ENCODE assay signal across 1 cellular context in the genomic region with DNA sequence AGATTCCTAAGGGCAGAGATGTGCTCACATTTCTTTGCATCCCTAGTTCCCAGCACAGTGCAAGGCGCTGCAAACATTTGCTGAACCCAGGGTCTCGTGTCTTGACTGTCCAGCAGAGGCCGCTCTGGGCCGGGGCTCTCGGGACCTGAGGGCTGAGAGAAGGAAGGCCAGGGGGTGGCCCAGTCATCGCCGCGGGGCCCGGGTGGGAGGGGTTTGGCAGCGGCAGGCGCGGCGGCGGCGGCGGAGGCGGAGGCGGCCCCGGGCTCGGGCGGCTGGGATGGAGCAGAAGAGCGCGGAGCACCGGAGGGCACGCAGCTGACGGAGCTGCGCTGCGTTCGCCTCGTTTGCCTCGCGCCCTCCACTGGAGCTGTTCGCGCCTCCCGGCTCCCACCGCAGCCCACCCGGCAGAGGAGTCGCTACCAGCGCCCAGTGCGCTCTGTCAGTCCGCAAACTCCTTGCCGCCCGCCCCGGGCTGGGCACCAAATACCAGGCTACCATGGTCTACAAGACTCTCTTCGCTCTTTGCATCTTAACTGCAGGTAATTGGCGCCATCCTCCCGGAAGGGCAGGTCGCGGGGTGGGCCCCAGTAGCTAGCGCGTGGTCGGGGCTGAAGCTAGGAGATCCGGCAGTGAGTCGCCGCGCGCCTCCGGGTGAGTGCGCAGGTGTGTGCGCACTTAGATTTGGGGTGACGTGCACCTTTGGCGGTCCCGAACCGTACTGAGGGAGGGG.
TF ChIP-seq lines count a peak whose summit lies in the region.

A gene with protein sequence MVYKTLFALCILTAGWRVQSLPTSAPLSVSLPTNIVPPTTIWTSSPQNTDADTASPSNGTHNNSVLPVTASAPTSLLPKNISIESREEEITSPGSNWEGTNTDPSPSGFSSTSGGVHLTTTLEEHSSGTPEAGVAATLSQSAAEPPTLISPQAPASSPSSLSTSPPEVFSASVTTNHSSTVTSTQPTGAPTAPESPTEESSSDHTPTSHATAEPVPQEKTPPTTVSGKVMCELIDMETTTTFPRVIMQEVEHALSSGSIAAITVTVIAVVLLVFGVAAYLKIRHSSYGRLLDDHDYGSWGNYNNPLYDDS (plus strand): TSS at position 285 of the 730 bp plus-strand sequence. CDS start 212 bp downstream, at position 497.

TF ChIP-seq in HEK293, 187 proteins besides CTCF, POLR2A, EP300 and RAD21 (continued from another document and continues in another):
- TF ChIP-seq ZNF596 (tag by site-specific recombination; IDR thresholded peaks at IDR 0.05) (no peak), ZNF280C (tag by site-specific recombination; IDR thresholded peaks at IDR 0.05) (no peak), MYNN (tag by site-specific recombination; IDR thresholded peaks at IDR 0.05; ENCODE audit: borderline replicate concordance) (no peak), ZNF624 (tag by site-specific recombination; IDR thresholded peaks at IDR 0.05) (no peak), ZNF132 (tag by site-specific recombination; IDR thresholded peaks at IDR 0.05; ENCODE audit: borderline replicate concordance) (no peak), ZNF157 (tag by site-specific recombination; IDR thresholded peaks at IDR 0.05) (no peak), ZNF629 (tag by site-specific recombination; IDR thresholded peaks at IDR 0.05) (peak; percentile 15; the same call in 1 of the 2 replicates), ZNF785 (tag by site-specific recombination; IDR thresholded peaks at IDR 0.05) (no peak), ZNF529 (tag by site-specific recombination; IDR thresholded peaks at IDR 0.05; ENCODE audit: insufficient replicate concordance) (no peak), ZSCAN30 (tag by site-specific recombination; IDR thresholded peaks at IDR 0.05) (peak; percentile 42; the same call in 1 of the 2 replicates), ZNF404 (tag by site-specific recombination; IDR thresholded peaks at IDR 0.05) (no peak), ZBTB1 (tag by site-specific recombination; IDR thresholded peaks at IDR 0.05) (no peak), ZNF155 (tag by site-specific recombination; IDR thresholded peaks at IDR 0.05) (no peak), ZNF416 (tag by site-specific recombination; IDR thresholded peaks at IDR 0.05) (no peak), ZNF76 (tag by site-specific recombination; IDR thresholded peaks at IDR 0.05; ENCODE audit: borderline replicate concordance, low read depth) (peak; percentile 43; the same call in 1 of the 2 replicates), ZBTB21 (tag by site-specific recombination; IDR thresholded peaks at IDR 0.05) (no peak), ZNF670 (tag by site-specific recombination; IDR thresholded peaks at IDR 0.05; ENCODE audit: low read depth) (no peak), ZNF324 (tag by site-specific recombination; IDR thresholded peaks at IDR 0.05) (no peak; the same call in 1 of the 2 replicates), ZNF692 (tag by site-specific recombination; IDR thresholded peaks at IDR 0.05) (peak; percentile 99), ZFP69B (tag by site-specific recombination; IDR thresholded peaks at IDR 0.05) (peak; percentile 98), ZNF223 (tag by site-specific recombination; IDR thresholded peaks at IDR 0.05) (no peak), ZFP37 (tag by site-specific recombination; IDR thresholded peaks at IDR 0.05) (no peak), ZNF140 (tag by site-specific recombination; IDR thresholded peaks at IDR 0.05) (no peak), ZNF341 (tag by site-specific recombination; IDR thresholded peaks at IDR 0.05; ENCODE audit: low read depth) (peak; percentile 86), ZNF510 (tag by site-specific recombination; IDR thresholded peaks at IDR 0.05; ENCODE audit: insufficient replicate concordance) (no peak), ZNF48 (tag by site-specific recombination; IDR thresholded peaks at IDR 0.05) (no peak), SP3 (tag by site-specific recombination; IDR thresholded peaks at IDR 0.05) (peak; percentile 53), ZNF549 (tag by site-specific recombination; IDR thresholded peaks at IDR 0.05) (no peak), ZNF248 (tag by site-specific recombination; IDR thresholded peaks at IDR 0.05) (no peak), KLF7 (tag by site-specific recombination; IDR thresholded peaks at IDR 0.05; ENCODE audit: borderline replicate concordance) (no peak), FEZF1 (tag by site-specific recombination; IDR thresholded peaks at IDR 0.05) (no peak; the same call in 1 of the 2 replicates), ZBTB48 (tag by site-specific recombination; IDR thresholded peaks at IDR 0.05) (no peak), ZNF560 (tag by site-specific recombination; IDR thresholded peaks at IDR 0.05; ENCODE audit: borderline replicate concordance) (no peak), KLF8 (tag by site-specific recombination; IDR thresholded peaks at IDR 0.05) (peak; percentile 52; the same call in 1 of the 2 replicates), IKZF3 (tag by site-specific recombination; IDR thresholded peaks at IDR 0.05) (no peak), SALL2 (tag by site-specific recombination; IDR thresholded peaks at IDR 0.05; ENCODE audit: borderline replicate concordance) (no peak), ZXDB (tag by site-specific recombination; IDR thresholded peaks at IDR 0.05) (no peak), ZNF391 (tag by site-specific recombination; IDR thresholded peaks at IDR 0.05; ENCODE audit: borderline replicate concordance, low read depth) (no peak), KLF9 (tag by site-specific recombination; IDR thresholded peaks at IDR 0.05; ENCODE audit: low read depth) (no peak; the same call in 1 of the 2 replicates), GLIS1 (tag by site-specific recombination; IDR thresholded peaks at IDR 0.05) (peak; percentile 50; the same call in 1 of the 2 replicates), ZNF114 (tag by site-specific recombination; IDR thresholded peaks at IDR 0.05) (no peak), ZNF791 (tag by site-specific recombination; IDR thresholded peaks at IDR 0.05) (no peak), ZFP41 (tag by site-specific recombination; IDR thresholded peaks at IDR 0.05; ENCODE audit: borderline replicate concordance) (no peak), ZNF426 (tag by site-specific recombination; IDR thresholded peaks at IDR 0.05) (no peak), ZNF184 (tag by site-specific recombination; IDR thresholded peaks at IDR 0.05) (no peak), ZBTB49 (tag by site-specific recombination; IDR thresholded peaks at IDR 0.05; ENCODE audit: low read depth) (no peak), MEIS1 (CRISPR knock-in tag; IDR thresholded peaks at IDR 0.05; ENCODE audit: borderline replicate concordance) (no peak)
- TF ChIP-seq, protein P1, sequence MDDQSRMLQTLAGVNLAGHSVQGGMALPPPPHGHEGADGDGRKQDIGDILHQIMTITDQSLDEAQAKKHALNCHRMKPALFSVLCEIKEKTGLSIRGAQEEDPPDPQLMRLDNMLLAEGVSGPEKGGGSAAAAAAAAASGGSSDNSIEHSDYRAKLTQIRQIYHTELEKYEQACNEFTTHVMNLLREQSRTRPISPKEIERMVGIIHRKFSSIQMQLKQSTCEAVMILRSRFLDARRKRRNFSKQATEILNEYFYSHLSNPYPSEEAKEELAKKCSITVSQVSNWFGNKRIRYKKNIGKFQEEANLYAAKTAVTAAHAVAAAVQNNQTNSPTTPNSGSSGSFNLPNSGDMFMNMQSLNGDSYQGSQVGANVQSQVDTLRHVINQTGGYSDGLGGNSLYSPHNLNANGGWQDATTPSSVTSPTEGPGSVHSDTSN (CRISPR knock-in tag; IDR thresholded peaks at IDR 0.05), result no peak
- TF ChIP-seq, protein P2, sequence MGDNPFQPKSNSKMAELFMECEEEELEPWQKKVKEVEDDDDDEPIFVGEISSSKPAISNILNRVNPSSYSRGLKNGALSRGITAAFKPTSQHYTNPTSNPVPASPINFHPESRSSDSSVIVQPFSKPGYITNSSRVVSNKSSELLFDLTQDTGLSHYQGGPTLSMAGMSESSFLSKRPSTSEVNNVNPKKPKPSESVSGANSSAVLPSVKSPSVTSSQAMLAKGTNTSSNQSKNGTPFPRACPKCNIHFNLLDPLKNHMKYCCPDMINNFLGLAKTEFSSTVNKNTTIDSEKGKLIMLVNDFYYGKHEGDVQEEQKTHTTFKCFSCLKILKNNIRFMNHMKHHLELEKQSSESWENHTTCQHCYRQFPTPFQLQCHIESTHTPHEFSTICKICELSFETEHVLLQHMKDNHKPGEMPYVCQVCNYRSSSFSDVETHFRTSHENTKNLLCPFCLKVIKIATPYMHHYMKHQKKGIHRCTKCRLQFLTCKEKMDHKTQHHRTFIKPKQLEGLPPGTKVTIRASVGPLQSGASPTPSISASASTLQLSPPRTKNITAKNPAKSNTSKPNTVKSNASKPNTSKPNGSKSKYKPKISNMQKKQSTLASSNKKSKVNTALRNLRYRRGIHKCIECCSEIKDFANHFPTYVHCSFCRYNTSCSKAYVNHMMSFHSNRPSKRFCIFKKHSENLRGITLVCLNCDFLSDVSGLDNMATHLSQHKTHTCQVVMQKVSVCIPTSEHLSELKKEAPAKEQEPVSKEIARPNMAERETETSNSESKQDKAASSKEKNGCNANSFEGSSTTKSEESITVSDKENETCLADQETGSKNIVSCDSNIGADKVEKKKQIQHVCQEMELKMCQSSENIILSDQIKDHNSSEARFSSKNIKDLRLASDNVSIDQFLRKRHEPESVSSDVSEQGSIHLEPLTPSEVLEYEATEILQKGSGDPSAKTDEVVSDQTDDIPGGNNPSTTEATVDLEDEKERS (tag by site-specific recombination; IDR thresholded peaks at IDR 0.05), result no peak
- TF ChIP-seq, protein P3, sequence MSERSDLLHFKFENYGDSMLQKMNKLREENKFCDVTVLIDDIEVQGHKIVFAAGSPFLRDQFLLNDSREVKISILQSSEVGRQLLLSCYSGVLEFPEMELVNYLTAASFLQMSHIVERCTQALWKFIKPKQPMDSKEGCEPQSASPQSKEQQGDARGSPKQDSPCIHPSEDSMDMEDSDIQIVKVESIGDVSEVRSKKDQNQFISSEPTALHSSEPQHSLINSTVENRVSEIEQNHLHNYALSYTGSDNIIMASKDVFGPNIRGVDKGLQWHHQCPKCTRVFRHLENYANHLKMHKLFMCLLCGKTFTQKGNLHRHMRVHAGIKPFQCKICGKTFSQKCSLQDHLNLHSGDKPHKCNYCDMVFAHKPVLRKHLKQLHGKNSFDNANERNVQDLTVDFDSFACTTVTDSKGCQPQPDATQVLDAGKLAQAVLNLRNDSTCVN (tag by site-specific recombination; optimal IDR thresholded peaks at IDR 0.05), result peak; percentile 91
- TF ChIP-seq, protein P4, sequence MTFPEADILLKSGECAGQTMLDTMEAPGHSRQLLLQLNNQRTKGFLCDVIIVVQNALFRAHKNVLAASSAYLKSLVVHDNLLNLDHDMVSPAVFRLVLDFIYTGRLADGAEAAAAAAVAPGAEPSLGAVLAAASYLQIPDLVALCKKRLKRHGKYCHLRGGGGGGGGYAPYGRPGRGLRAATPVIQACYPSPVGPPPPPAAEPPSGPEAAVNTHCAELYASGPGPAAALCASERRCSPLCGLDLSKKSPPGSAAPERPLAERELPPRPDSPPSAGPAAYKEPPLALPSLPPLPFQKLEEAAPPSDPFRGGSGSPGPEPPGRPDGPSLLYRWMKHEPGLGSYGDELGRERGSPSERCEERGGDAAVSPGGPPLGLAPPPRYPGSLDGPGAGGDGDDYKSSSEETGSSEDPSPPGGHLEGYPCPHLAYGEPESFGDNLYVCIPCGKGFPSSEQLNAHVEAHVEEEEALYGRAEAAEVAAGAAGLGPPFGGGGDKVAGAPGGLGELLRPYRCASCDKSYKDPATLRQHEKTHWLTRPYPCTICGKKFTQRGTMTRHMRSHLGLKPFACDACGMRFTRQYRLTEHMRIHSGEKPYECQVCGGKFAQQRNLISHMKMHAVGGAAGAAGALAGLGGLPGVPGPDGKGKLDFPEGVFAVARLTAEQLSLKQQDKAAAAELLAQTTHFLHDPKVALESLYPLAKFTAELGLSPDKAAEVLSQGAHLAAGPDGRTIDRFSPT (tag by site-specific recombination; IDR thresholded peaks at IDR 0.05), result peak; percentile 39; the same call in 1 of the 2 replicates
